ENCODE assay signal across 12 cellular contexts in the genomic region with DNA sequence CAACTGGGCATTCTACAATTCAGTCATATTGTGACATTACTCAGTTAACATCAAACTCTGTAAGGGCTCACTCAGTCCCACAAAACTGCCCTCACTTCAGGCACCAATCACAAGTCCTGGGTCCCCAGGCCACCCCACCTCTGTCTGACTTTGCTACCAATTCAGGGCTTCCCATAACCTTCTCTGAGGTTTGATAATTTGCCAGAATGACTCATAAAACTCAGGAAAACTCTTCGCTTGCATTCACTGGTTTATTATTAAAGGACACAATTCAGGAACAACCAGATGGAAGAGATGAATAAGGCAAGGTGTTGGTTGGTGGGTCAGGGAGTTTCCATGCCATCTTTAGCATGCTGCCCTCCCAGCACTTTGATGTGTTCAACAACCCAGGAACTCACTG. TPM values are rescaled to one million over a fixed set of nuclear protein-coding genes. Genes with fewer than 3 reads are reported as not detected.
A peak's percentile ranks its signal among the peaks of the same experiment; 100 is the strongest.
DNase-seq lines count a peak whose midpoint lies in the region; ATAC-seq and TF ChIP-seq lines count a peak whose summit lies in the region.
"Had no signal": no experiment of that assay in that cellular context is flagged by ENCODE, and none has a peak within 500 bp of the region (broad histone marks: within the 10 kb centered on the region; RNA-seq: fewer than 3 reads in every experiment).

No MANE protein-coding gene starts in this region.

- H3K9me2 ChIP-seq in PC-3 (replicated peaks; ENCODE audit: low read length) = no peaks in the 10 kb centered on the region

- H3K4me1 Mint-ChIP-seq in osteocyte (ENCODE audit: unreplicated experiment) = peaks cover 15% of the 10 kb centered on the region

- DNase-seq in GM03348 (ENCODE audit: low spot score) (peak; percentile 23), PC-3 (peak; percentile 86), epithelial cell of esophagus (ENCODE audit: low read depth) (peak; percentile 69), osteocyte (ENCODE audit: extremely low spot score, unreplicated experiment) (no peak), GF-D8 (lab: John Stamatoyannopoulos, UW) (no peak), globus pallidus (ENCODE audit: low spot score) (no peak), NCI-H526 (lab: John Stamatoyannopoulos, UW) (no peak)
- DNase-seq: DND-41; naive B cell; NCI-H1436; stimulated activated naive CD4-positive, alpha-beta T cell treated with Interleukin-2 at 50 U/mL for 16 hours had no signal

- H3K4me1 ChIP-seq in PC-3 (ENCODE audit: insufficient read depth, low read length) = peaks cover 16% of the 10 kb centered on the region

- no peak for TF ChIP-seq CTCF in PC-3 (conservative IDR thresholded peaks at IDR 0.05; ENCODE audit: low read depth, low read length)
- TF ChIP-seq CTCF in epithelial cell of esophagus (IDR thresholded peaks at IDR 0.05; ENCODE audit: insufficient read depth, low read depth, low read length, missing control alignments) = no peak
- no peak for TF ChIP-seq CTCF in osteocyte (IDR thresholded peaks at IDR 0.05)

- H3K4me2 ChIP-seq in PC-3 (ENCODE audit: low read length) = no peak overlapping the region

- no peaks in the 10 kb centered on the region for H3F3A ChIP-seq in PC-3 (ENCODE audit: low read length, unreplicated experiment)

- BruUV-seq in PC-3 (replicated peaks; lab: Mats Ljungman, UMichigan) = no TSS peak

- H3K36me3 Mint-ChIP-seq in osteocyte (ENCODE audit: unreplicated experiment) = peaks cover 4% of the 10 kb centered on the region
- H3K36me3 Mint-ChIP-seq: naive B cell had no signal

- no peaks in the 10 kb centered on the region for H3K36me3 ChIP-seq in PC-3 (ENCODE audit: low read depth, low read length)

- peak overlapping the region; percentile 27 for H3K27ac Mint-ChIP-seq in osteocyte (ENCODE audit: unreplicated experiment)

- POLR2A ChIA-PET in PC-3 (lab: Charles Lee; ENCODE audit: unreplicated experiment) = interaction anchor here (0.5 kb wide), 1 partner anchor 9 kb away, joined by 3 read pairs; no protein-coding TSS in a partner anchor

- intact Hi-C loops in PC-3 (cut with micrococcal nuclease) = loop anchor here (2.0 kb wide), 1 partner anchor 36 kb away; no protein-coding TSS in a partner anchor

- H3K9ac ChIP-seq in PC-3 (ENCODE audit: low read length) = no peak overlapping the region

- H3K27me3 Mint-ChIP-seq in osteocyte (ENCODE audit: unreplicated experiment) = no peaks in the 10 kb centered on the region
- H3K27me3 Mint-ChIP-seq: naive B cell had no signal

- H2AFZ ChIP-seq in PC-3 (ENCODE audit: low read length) = no peak overlapping the region

- H3K27me3 ChIP-seq in PC-3 (ENCODE audit: low read length) = no peaks in the 10 kb centered on the region

- no peaks in the 10 kb centered on the region for H3K9me3 ChIP-seq in PC-3 (ENCODE audit: low read length)

- CTCF ChIA-PET in PC-3 (lab: Charles Lee) = no interaction called here

- peak; percentile 81 for ATAC-seq in PC-3
- ATAC-seq in GM19035 (IDR thresholded peaks at IDR 0.05; ENCODE audit: unreplicated experiment) = no peak

- no peak overlapping the region for H3K27ac ChIP-seq in PC-3 (ENCODE audit: low read length)

- H3K4me3 ChIP-seq in PC-3 (ENCODE audit: low read length) = no peak overlapping the region
- H3K4me3 ChIP-seq in epithelial cell of esophagus (ENCODE audit: low read length) = no peak overlapping the region

- no peak overlapping the region for H3K4me3 Mint-ChIP-seq in osteocyte (ENCODE audit: unreplicated experiment)

- no peaks in the 10 kb centered on the region for H4K20me1 ChIP-seq in PC-3 (ENCODE audit: low read length)

- no peaks in the 10 kb centered on the region for H3K9me3 Mint-ChIP-seq in osteocyte (ENCODE audit: unreplicated experiment)
- H3K9me3 Mint-ChIP-seq: naive B cell had no signal

- peaks cover 28% of the 10 kb centered on the region for H3K79me2 ChIP-seq in PC-3 (ENCODE audit: low read length)

RNA-seq across cellular contexts. Expression of a gene that starts 41.3 kb away (rescaled TPM):
- total RNA-seq in PC-3 (2014; rRNA removed) = 11.3 and 13.2 TPM in 2 replicates
- total RNA-seq in osteocyte = 21.2 and 28.4 TPM in 2 replicates

RNA-seq across cellular contexts. Expression of a gene that starts 46.4 kb away (rescaled TPM):
- 24.8 and 38.9 TPM in 2 replicates for total RNA-seq in PC-3 (2014; rRNA removed)
- 32.7 and 35.5 TPM in 2 replicates for total RNA-seq in osteocyte

Comparison
In these comparisons a context has a peak if more than half of its experiments do, and no peak if none do; other contexts are left out.
1. DNase-seq: peak in GM03348 (single experiment), PC-3 (single experiment) and epithelial cell of esophagus (single experiment); none in osteocyte (single experiment), GF-D8 (single experiment), globus pallidus (single experiment) and NCI-H526 (0 of 2).